Comparison of ENCODE assay signal across 35 cellular contexts in the genomic region with DNA sequence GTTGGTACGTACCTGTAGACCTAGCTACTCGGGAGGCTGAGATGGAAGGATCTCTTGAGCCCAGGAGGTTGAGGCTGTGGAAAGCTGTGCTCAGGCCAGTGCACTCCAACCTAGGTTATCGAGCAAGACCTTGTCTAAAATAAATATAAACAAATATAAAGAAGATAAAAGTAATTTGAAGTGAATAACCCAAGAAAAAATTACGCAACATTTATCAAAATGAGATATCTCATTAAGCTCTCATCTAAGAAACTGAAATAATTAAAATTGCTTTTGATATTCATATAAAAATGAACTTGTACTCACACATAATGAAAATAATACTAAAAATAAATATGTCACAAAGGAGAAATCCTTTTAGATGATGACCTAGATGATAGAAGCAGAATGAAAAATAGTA.
DNase-seq lines count a peak whose midpoint lies in the region; ATAC-seq, FAIRE-seq and TF ChIP-seq lines count a peak whose summit lies in the region.
"Had no signal": no experiment of that assay in that cellular context is flagged by ENCODE, and none has a peak within 500 bp of the region (broad histone marks: within the 10 kb centered on the region; RNA-seq: fewer than 3 reads in every experiment).

No MANE protein-coding gene starts in this region.

- BruUV-seq in IMR-90 (replicated peaks; lab: Mats Ljungman, UMichigan) (no TSS peak), K562 (replicated peaks; lab: Mats Ljungman, UMichigan) (no TSS peak)

- H2BK20ac ChIP-seq in IMR-90 (ENCODE audit: low read depth, low read length) (no peak overlapping the region), H1 (ENCODE audit: low read length) (no peak overlapping the region)

- no peaks in the 10 kb centered on the region for H3K4me1 ChIP-seq in IMR-90 (ENCODE audit: control insufficient read depth, insufficient read depth, low read length)
- no peaks in the 10 kb centered on the region; a peak in 1 of 5 replicates for H3K4me1 ChIP-seq in K562 (replicated peaks in 1 of 2; ENCODE audit: control insufficient read depth in 2 of 2, insufficient read depth in 2 of 2, low read length in 2 of 2)
- H3K4me1 ChIP-seq in H1 (replicated peaks in 1 of 4; ENCODE audit: control insufficient read depth in 3 of 4, insufficient read depth in 4 of 4, low read length in 3 of 4) = peaks cover 0 to 3% (median 1%) of the 10 kb centered on the region in 4 experiments; a peak in 1 of 7 replicates
- H3K4me1 ChIP-seq: A549; BE2C; BLaER1; BLaER1 treated with 17β-estradiol and CSF1 and Interleukin-3, amounts not matched to agents 10 nM and 100 nM; Caco-2 had no signal

- CTCF ChIA-PET in IMR-90 (lab: Yijun Ruan, JAX) (no interaction called here), K562 (lab: Yijun Ruan, JAX; ENCODE audit: low intra/inter-chr PET ratio) (no interaction called here), H1 (lab: Charles Lee; ENCODE audit: partially characterized antibody) (interaction anchor here (0.6 kb wide), 1 partner anchor 482 kb away, joined by 3 read pairs; no protein-coding TSS in a partner anchor)

- POLR2A ChIA-PET in IMR-90 (lab: Charles Lee; ENCODE audit: unreplicated experiment) = no interaction called here
- POLR2A ChIA-PET in K562 (lab: Yijun Ruan, JAX) = no interaction called here
- POLR2A ChIA-PET in H1 (lab: Charles Lee; ENCODE audit: partially characterized antibody) = no interaction called here

- in situ Hi-C loops in IMR-90 (cut with MboI; ENCODE audit: low sequenced_read_pairs) (no loop called here), K562 (cut with MboI) (no loop called here)

- WGBS in IMR-90 (ENCODE audit: extremely low coverage in 2 of 2, insufficient read length in 1 of 2), 2 experiments = no CpG with 5 or more reads among the region's 4 CpGs
- 18% methylated on average over 4 of the region's 4 CpGs for WGBS in K562 (ENCODE audit: insufficient coverage, low coverage, missing lambda C conversion rate)
- 76% methylated on average over 4 of the region's 4 CpGs; no CpG with 5 or more reads in 1 of the 2 experiments for WGBS in H1 (ENCODE audit: extremely low coverage in 1 of 2, insufficient coverage in 1 of 2, insufficient read length in 1 of 2, insufficient replicate concordance in 2 of 2, low coverage in 1 of 2, low lambda C conversion rate in 2 of 2, missing lambda C conversion rate in 1 of 2), 2 experiments

- peaks cover 8% of the 10 kb centered on the region for H3K9me3 ChIP-seq in IMR-90 (ENCODE audit: control insufficient read depth, insufficient read depth, low read length)
- H3K9me3 ChIP-seq in K562 (replicated peaks; ENCODE audit: control insufficient read depth, insufficient read depth, low read depth, low read length) = no peaks in the 10 kb centered on the region
- no peaks in the 10 kb centered on the region for H3K9me3 ChIP-seq in H1 (ENCODE audit: insufficient read depth in 2 of 2, low read depth in 1 of 2, low read length in 1 of 2)
- H3K9me3 ChIP-seq: A549; BE2C; BLaER1; BLaER1 treated with 17β-estradiol and CSF1 and Interleukin-3, amounts not matched to agents 10 nM and 100 nM; Caco-2 had no signal

- H2BK15ac ChIP-seq in IMR-90 (ENCODE audit: low read depth, low read length) (no peak overlapping the region), H1 (ENCODE audit: low read length) (no peak overlapping the region)

- no peaks in the 10 kb centered on the region for H3K27me3 ChIP-seq in IMR-90 (ENCODE audit: control insufficient read depth, insufficient read depth, low read length)
- no peaks in the 10 kb centered on the region for H3K27me3 ChIP-seq in K562 (ENCODE audit: control insufficient read depth in 2 of 2, insufficient read depth in 2 of 2, low read length in 2 of 2)
- no peaks in the 10 kb centered on the region for H3K27me3 ChIP-seq in H1 (replicated peaks in 1 of 4; ENCODE audit: control insufficient read depth in 3 of 4, extremely low read depth in 1 of 4, insufficient read depth in 3 of 4, low read length in 3 of 4)
- H3K27me3 ChIP-seq: BE2C; BLaER1; BLaER1 treated with 17β-estradiol and CSF1 and Interleukin-3, amounts not matched to agents 10 nM and 100 nM had no signal

- H3K9ac ChIP-seq in IMR-90 (ENCODE audit: low read depth, low read length) = no peak overlapping the region
- no peak overlapping the region for H3K9ac ChIP-seq in K562 (ENCODE audit: insufficient read depth in 1 of 2, low read depth in 2 of 2, low read length in 2 of 2)
- no peak overlapping the region for H3K9ac ChIP-seq in H1 (replicated peaks in 1 of 4; ENCODE audit: extremely low read depth in 1 of 4, low read depth in 3 of 4, low read length in 3 of 4)
- H3K9ac ChIP-seq: BLaER1; BLaER1 treated with 17β-estradiol and CSF1 and Interleukin-3, amounts not matched to agents 10 nM and 100 nM had no signal

- TF ChIP-seq RAD21 in IMR-90 (IDR thresholded peaks at IDR 0.05; ENCODE audit: low read length) (no peak), K562 (CRISPR knock-in tag; conservative IDR thresholded peaks at IDR 0.05 in 1 of 2, IDR thresholded peaks at IDR 0.05 in 1 of 2) (no peak), H1 (IDR thresholded peaks at IDR 0.05 in 1 of 2, conservative IDR thresholded peaks at IDR 0.05 in 1 of 2; ENCODE audit: low read depth in 2 of 2, low read length in 2 of 2) (no peak)

- H3K79me1 ChIP-seq in IMR-90 (ENCODE audit: low read depth in 1 of 2, low read length in 2 of 2) (no peaks in the 10 kb centered on the region), H1 (ENCODE audit: low read depth, low read length) (no peaks in the 10 kb centered on the region)

- no peak overlapping the region for H4K5ac ChIP-seq in IMR-90 (ENCODE audit: low read depth, low read length)
- no peak overlapping the region for H4K5ac ChIP-seq in H1 (ENCODE audit: insufficient read length, low read depth, low read length)

- H3K27ac ChIP-seq in IMR-90 (ENCODE audit: insufficient read depth, low read length) (no peak overlapping the region), K562 (ENCODE audit: extremely low read depth, low read depth, low read length) (no peak overlapping the region), H1 (ENCODE audit: low read depth, low read length) (no peak overlapping the region)
- H3K27ac ChIP-seq: 22Rv1; A549; BLaER1; BLaER1 treated with 17β-estradiol and CSF1 and Interleukin-3, amounts not matched to agents 10 nM and 100 nM; C4-2B had no signal

- DNase-seq in IMR-90 (no peak), K562 (ENCODE audit: extremely low read depth in 1 of 4, low spot score in 3 of 4) (no peak), H1 (ENCODE audit: low read depth in 1 of 2, low spot score in 2 of 2) (no peak), RCC 7860 (ENCODE audit: low spot score) (no peak), NCI-H2196 treated with DMSO at 0.1 percent for 48 hours (lab: John Stamatoyannopoulos, UW; ENCODE audit: unreplicated experiment) (no peak), NCI-H748 (lab: John Stamatoyannopoulos, UW; ENCODE audit: unreplicated experiment) (no peak)
- DNase-seq in activated naive CD4-positive, alpha-beta T cell treated with anti-CD3 and anti-CD28 coated beads, Interleukin-2, amount 50 U/mL, for 16 hours = no peak
- DNase-seq: 8988T; ACHN; AML-193; BE2C; C1 segment of cervical spinal cord; Caco-2; Calu3; CD4-positive, alpha-beta memory T cell; CD4-positive, alpha-beta T cell; CD4-positive, CD25-positive, alpha-beta regulatory T cell; CD8-positive, alpha-beta memory T cell; CD8-positive, alpha-beta T cell; COR-L47; DMS 273 treated with DMSO at 0.1 percent for 48 hours; DMS153; DMS53; DMS79; DMS79 treated with DMSO at 0.1 percent for 48 hours; DND-41; EL had no signal

- H3K14ac ChIP-seq in IMR-90 (replicated peaks; ENCODE audit: low read depth, low read length) (no peak overlapping the region), H1 (ENCODE audit: insufficient read length) (no peak overlapping the region)

- H2BK12ac ChIP-seq in H1 (ENCODE audit: low read depth, low read length) = no peak overlapping the region

- H4K8ac ChIP-seq in IMR-90 (ENCODE audit: low read depth in 2 of 2, low read length in 2 of 2) (no peak overlapping the region), H1 (ENCODE audit: extremely low read depth, insufficient read depth, low read length) (no peak overlapping the region)

- H2BK5ac ChIP-seq in IMR-90 (ENCODE audit: low read depth, low read length, poor library complexity, severe bottlenecking) (no peak overlapping the region), H1 (ENCODE audit: low read depth, low read length) (no peak overlapping the region)

- H3K56ac ChIP-seq in IMR-90 (ENCODE audit: extremely low read depth, insufficient read depth, low read length) = no peak overlapping the region
- H3K56ac ChIP-seq in H1 (replicated peaks; ENCODE audit: insufficient read length, low read depth, low read length) = no peak overlapping the region

- TF ChIP-seq POLR2A in IMR-90 (IDR thresholded peaks at IDR 0.05; ENCODE audit: low read depth, low read length) = no peak
- TF ChIP-seq POLR2A in K562 (conservative IDR thresholded peaks at IDR 0.05) = no peak
- TF ChIP-seq POLR2A in H1 (IDR thresholded peaks at IDR 0.05; ENCODE audit: control extremely low read depth in 1 of 2, low read depth in 2 of 2, low read length in 2 of 2) = no peak

- no peaks in the 10 kb centered on the region for H3K9me1 ChIP-seq in IMR-90 (ENCODE audit: insufficient read depth, low read length)
- no peaks in the 10 kb centered on the region for H3K9me1 ChIP-seq in K562 (ENCODE audit: control insufficient read depth, insufficient read depth, low read length)

- H3K23ac ChIP-seq in IMR-90 (ENCODE audit: low read depth, low read length) (no peak overlapping the region), H1 (ENCODE audit: insufficient read length) (no peak overlapping the region)

- H4K91ac ChIP-seq in IMR-90 (ENCODE audit: insufficient read depth, low read depth, low read length) (no peak overlapping the region), H1 (replicated peaks; ENCODE audit: insufficient read length, low read length) (no peak overlapping the region)

- H2BK120ac ChIP-seq in IMR-90 (ENCODE audit: low read depth, low read length) = no peak overlapping the region
- H2BK120ac ChIP-seq in H1 (replicated peaks; ENCODE audit: low read depth, low read length) = no peak overlapping the region

- no peak overlapping the region for H2AK9ac ChIP-seq in IMR-90 (replicated peaks; ENCODE audit: low read depth, low read length, poor library complexity)

- intact Hi-C loops in IMR-90 (cut with micrococcal nuclease) = no loop called here
- intact Hi-C loops in K562 (cut with micrococcal nuclease) = no loop called here

- no peak for TF ChIP-seq CTCF in IMR-90 (conservative IDR thresholded peaks at IDR 0.05; ENCODE audit: low read depth, low read length)
- TF ChIP-seq CTCF in K562 (IDR thresholded peaks at IDR 0.05 in 2 of 3, conservative IDR thresholded peaks at IDR 0.05 in 1 of 3; ENCODE audit: insufficient read depth in 2 of 3, low read depth in 1 of 3, low read length in 3 of 3) = no peak
- no peak for TF ChIP-seq CTCF in H1 (IDR thresholded peaks at IDR 0.05; ENCODE audit: control extremely low read depth in 1 of 3, insufficient read depth in 1 of 3, low read depth in 1 of 3, low read length in 3 of 3)

- H3K18ac ChIP-seq in IMR-90 (ENCODE audit: low read depth, low read length) (no peak overlapping the region), H1 (ENCODE audit: extremely low read depth, low read length) (no peak overlapping the region)

- H2AFZ ChIP-seq in IMR-90 (replicated peaks; ENCODE audit: low read length, poor library complexity) (no peak overlapping the region), K562 (ENCODE audit: low read depth, low read length) (no peak overlapping the region), H1 (ENCODE audit: low read length) (no peak overlapping the region)

- no peaks in the 10 kb centered on the region for H3K79me2 ChIP-seq in K562 (ENCODE audit: control insufficient read depth, insufficient read depth, low read length)
- no peaks in the 10 kb centered on the region for H3K79me2 ChIP-seq in H1 (ENCODE audit: control insufficient read depth in 1 of 2, insufficient read depth in 2 of 2, low read length in 2 of 2)

- no peak overlapping the region for H3K4me2 ChIP-seq in IMR-90 (ENCODE audit: low read depth, low read length)
- no peak overlapping the region for H3K4me2 ChIP-seq in K562 (ENCODE audit: insufficient read depth, low read length)
- no peak overlapping the region for H3K4me2 ChIP-seq in H1 (ENCODE audit: insufficient read depth in 1 of 2, low read depth in 2 of 2, low read length in 2 of 2)
- H3K4me2 ChIP-seq: A549; BLaER1; BLaER1 treated with 17β-estradiol and CSF1 and Interleukin-3, amounts not matched to agents 10 nM and 100 nM had no signal

- H3K23me2 ChIP-seq in H1 (ENCODE audit: low read depth, low read length) = no peaks in the 10 kb centered on the region

- dilution Hi-C loops in IMR-90 (cut with HindIII; ENCODE audit: low sequenced_read_pairs, unreplicated experiment) = no loop called here

- no peaks in the 10 kb centered on the region for H4K20me1 ChIP-seq in IMR-90 (ENCODE audit: insufficient read depth, low read length)
- no peaks in the 10 kb centered on the region for H4K20me1 ChIP-seq in K562 (replicated peaks; ENCODE audit: control insufficient read depth, insufficient read depth, low read length)
- no peaks in the 10 kb centered on the region for H4K20me1 ChIP-seq in H1 (replicated peaks in 1 of 2; ENCODE audit: control insufficient read depth in 1 of 2, insufficient read depth in 2 of 2, low read length in 2 of 2)
- H4K20me1 ChIP-seq: BLaER1; BLaER1 treated with 17β-estradiol and CSF1 and Interleukin-3, amounts not matched to agents 10 nM and 100 nM had no signal

- peak; percentile 44 for FAIRE-seq in G401.6 (lab: Jason Lieb, UNC)
- FAIRE-seq in K562 (lab: Jason Lieb, UNC) = no peak
- no peak for FAIRE-seq in H1 (lab: Jason Lieb, UNC)
- FAIRE-seq in RCC 7860 (lab: Jason Lieb, UNC) = no peak
- FAIRE-seq: A204.1, A549, D721Med had no signal

- ATAC-seq in IMR-90 (ENCODE audit: low read depth) (no peak), K562 (no peak)
- ATAC-seq: A549; CD8-positive, alpha-beta T cell had no signal

- TF ChIP-seq EP300 in K562 (IDR thresholded peaks at IDR 0.05; ENCODE audit: low read length) (no peak), H1 (IDR thresholded peaks at IDR 0.05; ENCODE audit: borderline replicate concordance in 1 of 2, low read depth in 2 of 2, low read length in 2 of 2) (no peak)

- H3K36me3 ChIP-seq in IMR-90 (ENCODE audit: control insufficient read depth, insufficient read depth, low read length) = no peaks in the 10 kb centered on the region
- H3K36me3 ChIP-seq in K562 (ENCODE audit: control insufficient read depth, insufficient read depth, low read length) = no peaks in the 10 kb centered on the region
- no peaks in the 10 kb centered on the region for H3K36me3 ChIP-seq in H1 (ENCODE audit: control insufficient read depth in 2 of 4, insufficient read depth in 4 of 4, low read length in 3 of 4)
- H3K36me3 ChIP-seq: BE2C; BLaER1; BLaER1 treated with 17β-estradiol and CSF1 and Interleukin-3, amounts not matched to agents 10 nM and 100 nM had no signal

- H2AK5ac ChIP-seq in IMR-90 (ENCODE audit: low read depth, low read length) = no peak overlapping the region
- H2AK5ac ChIP-seq in H1 (ENCODE audit: low read depth, low read length) = no peak overlapping the region

- no peak overlapping the region for H3K4ac ChIP-seq in IMR-90 (ENCODE audit: low read depth, low read length)
- H3K4ac ChIP-seq in H1 (replicated peaks; ENCODE audit: insufficient read length, low read depth, low read length) = no peak overlapping the region

- H3K4me3 ChIP-seq in IMR-90 (ENCODE audit: insufficient read depth, low read depth, low read length) (no peak overlapping the region), K562 (no peak overlapping the region), H1 (ENCODE audit: extremely low read depth in 1 of 4, insufficient read depth in 2 of 4, low read depth in 3 of 4, low read length in 4 of 4) (no peak overlapping the region)
- H3K4me3 ChIP-seq: A549; BLaER1; BLaER1 treated with 17β-estradiol and CSF1 and Interleukin-3, amounts not matched to agents 10 nM and 100 nM had no signal
